ENCODE assay signal across 8 cellular contexts in the genomic region with DNA sequence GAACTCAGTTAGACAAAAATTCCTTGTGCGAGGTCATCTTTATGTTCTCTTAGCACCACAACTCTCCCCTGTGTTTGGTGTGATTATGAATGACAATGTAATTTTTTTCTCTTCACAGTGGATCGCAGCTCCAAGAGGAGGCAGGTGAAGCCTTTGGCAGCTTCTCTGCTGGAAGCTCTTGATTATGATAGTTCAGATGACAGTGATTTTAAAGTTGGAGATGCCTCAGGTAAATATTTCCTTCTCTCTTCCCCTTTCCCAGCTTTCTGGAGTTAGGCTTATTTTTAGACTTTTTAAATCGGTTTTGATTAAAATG. TPM values are rescaled to one million over a fixed set of nuclear protein-coding genes. Genes with fewer than 3 reads are reported as not detected.
DNase-seq lines count a peak whose midpoint lies in the region; ATAC-seq and TF ChIP-seq lines count a peak whose summit lies in the region.

No MANE protein-coding gene starts in this region.

- H3K36me3 Mint-ChIP-seq in CD4-positive, alpha-beta memory T cell = peaks cover 26 to 29% of the 10 kb centered on the region in 2 donors

- intact Hi-C loops in CD4-positive, alpha-beta memory T cell (cut with micrococcal nuclease) = no loop called here

- CTCF ChIA-PET in CD4-positive, alpha-beta memory T cell (lab: Charles Lee; ENCODE audit: partially characterized antibody) = interaction anchor here (2.1 kb wide), 1 partner anchor 34 kb away, joined by 10 read pairs; a partner anchor contains a TSS
- CTCF ChIA-PET in HEK293 (lab: Yijun Ruan, JAX) = no interaction called here

- peak overlapping the region; percentile 82 to 98 (median 92) for H3K27ac Mint-ChIP-seq in CD4-positive, alpha-beta memory T cell

- no peaks in the 10 kb centered on the region for H3K27me3 Mint-ChIP-seq in CD4-positive, alpha-beta memory T cell

- ATAC-seq in HG02642 (IDR thresholded peaks at IDR 0.05; ENCODE audit: poor library complexity, unreplicated experiment) (no peak), HG03159 (IDR thresholded peaks at IDR 0.05; ENCODE audit: unreplicated experiment) (no peak), HG03565 (IDR thresholded peaks at IDR 0.05; ENCODE audit: unreplicated experiment) (no peak)

- no peaks in the 10 kb centered on the region for H3K27me3 ChIP-seq in CD4-positive, alpha-beta memory T cell (ENCODE audit: insufficient read depth, low read length)
- no peaks in the 10 kb centered on the region for H3K27me3 ChIP-seq in WERI-Rb-1 (ENCODE audit: insufficient read depth, low read depth, severe bottlenecking)
- H3K27me3 ChIP-seq in iPS-18a (ENCODE audit: control insufficient read depth, insufficient read depth, low read length) = no peaks in the 10 kb centered on the region
- H3K27me3 ChIP-seq in thymus (ENCODE audit: control insufficient read depth, insufficient read depth) = no peaks in the 10 kb centered on the region

- H3K9ac ChIP-seq in iPS-18a (ENCODE audit: low read length) = peak overlapping the region; percentile 73

- peaks cover 37% of the 10 kb centered on the region for H3K4me1 ChIP-seq in CD4-positive, alpha-beta memory T cell (ENCODE audit: insufficient read depth, low read length)
- H3K4me1 ChIP-seq in HEK293 (ENCODE audit: control insufficient read depth, insufficient read depth, low read length) (no peaks in the 10 kb centered on the region), iPS-18a (ENCODE audit: control insufficient read depth, low read depth, low read length) (peaks cover 25% of the 10 kb centered on the region), thymus (ENCODE audit: control insufficient read depth, insufficient read depth, low read length) (no peaks in the 10 kb centered on the region)

- POLR2A ChIA-PET in CD4-positive, alpha-beta memory T cell (lab: Charles Lee; ENCODE audit: partially characterized antibody) = interaction anchor here (2.5 kb wide), 1 partner anchor 34 kb away, joined by 92 read pairs; a partner anchor contains a TSS
- POLR2A ChIA-PET in HEK293 (lab: Yijun Ruan, JAX) = no interaction called here

- H3K4me3 Mint-ChIP-seq in CD4-positive, alpha-beta memory T cell = peak overlapping the region; percentile 85 to 97 (median 93)

- H3K36me3 ChIP-seq in CD4-positive, alpha-beta memory T cell (ENCODE audit: insufficient read depth, low read length) = no peaks in the 10 kb centered on the region
- H3K36me3 ChIP-seq in HEK293 (ENCODE audit: control insufficient read depth in 2 of 2, insufficient read depth in 1 of 2, low read length in 2 of 2) (peaks cover 0 to 6% of the 10 kb centered on the region in 2 experiments; a peak in 2 of 3 replicates), WERI-Rb-1 (peaks cover 26% of the 10 kb centered on the region), iPS-18a (ENCODE audit: control insufficient read depth, low read depth, low read length) (no peaks in the 10 kb centered on the region), thymus (ENCODE audit: control insufficient read depth, insufficient read depth) (no peaks in the 10 kb centered on the region)

- peaks cover 29 to 55% (median 39%) of the 10 kb centered on the region in 4 donors for H3K4me1 Mint-ChIP-seq in CD4-positive, alpha-beta memory T cell

- H3K4me3 ChIP-seq in CD4-positive, alpha-beta memory T cell (ENCODE audit: low read length in 2 of 2) = peak overlapping the region; percentile 81 to 90
- H3K4me3 ChIP-seq in HEK293 (ENCODE audit: low read depth, low read length) (peak overlapping the region; percentile 78), WERI-Rb-1 (ENCODE audit: low read depth, low read length) (peak overlapping the region; percentile 98), iPS-18a (ENCODE audit: low read length) (peak overlapping the region; percentile 69), thymus (ENCODE audit: low read length) (peak overlapping the region; percentile 75)

- TF ChIP-seq CTCF in HEK293 (tag by site-specific recombination; IDR thresholded peaks at IDR 0.05) = no peak
- TF ChIP-seq CTCF in WERI-Rb-1 (IDR thresholded peaks at IDR 0.05; ENCODE audit: low read depth, low read length) = no peak

- no peaks in the 10 kb centered on the region for H3K9me3 ChIP-seq in CD4-positive, alpha-beta memory T cell (ENCODE audit: control insufficient read depth in 1 of 2, low read length in 2 of 2)
- H3K9me3 ChIP-seq in HEK293 (ENCODE audit: control insufficient read depth, insufficient read depth, low read depth, low read length) = no peaks in the 10 kb centered on the region
- no peaks in the 10 kb centered on the region for H3K9me3 ChIP-seq in WERI-Rb-1 (ENCODE audit: severe bottlenecking)
- no peaks in the 10 kb centered on the region for H3K9me3 ChIP-seq in iPS-18a (ENCODE audit: control insufficient read depth, low read depth, low read length)
- H3K9me3 ChIP-seq in thymus (ENCODE audit: control insufficient read depth) = no peaks in the 10 kb centered on the region

- DNase-seq in CD4-positive, alpha-beta memory T cell = peak in 2 of 5 donors; percentile 2 to 5
- no peak for DNase-seq in WERI-Rb-1

- WGBS in thymus = 34% methylated on average over 3 of the region's 3 CpGs

- H3K27ac ChIP-seq in CD4-positive, alpha-beta memory T cell (ENCODE audit: low read depth, low read length) = peak overlapping the region; percentile 63
- H3K27ac ChIP-seq in HEK293 (ENCODE audit: extremely low read depth, low read depth, low read length) = no peak overlapping the region; the same call in 1 of the 2 replicates
- peak overlapping the region; percentile 88 for H3K27ac ChIP-seq in WERI-Rb-1
- H3K27ac ChIP-seq in iPS-18a (ENCODE audit: low read length) = peak overlapping the region; percentile 1
- no peak overlapping the region for H3K27ac ChIP-seq in thymus (ENCODE audit: low read depth)

- H3K9me3 Mint-ChIP-seq in CD4-positive, alpha-beta memory T cell = no peaks in the 10 kb centered on the region

TF ChIP-seq in HEK293, 187 proteins besides CTCF, POLR2A, EP300 and RAD21:
- TF ChIP-seq, protein P1, sequence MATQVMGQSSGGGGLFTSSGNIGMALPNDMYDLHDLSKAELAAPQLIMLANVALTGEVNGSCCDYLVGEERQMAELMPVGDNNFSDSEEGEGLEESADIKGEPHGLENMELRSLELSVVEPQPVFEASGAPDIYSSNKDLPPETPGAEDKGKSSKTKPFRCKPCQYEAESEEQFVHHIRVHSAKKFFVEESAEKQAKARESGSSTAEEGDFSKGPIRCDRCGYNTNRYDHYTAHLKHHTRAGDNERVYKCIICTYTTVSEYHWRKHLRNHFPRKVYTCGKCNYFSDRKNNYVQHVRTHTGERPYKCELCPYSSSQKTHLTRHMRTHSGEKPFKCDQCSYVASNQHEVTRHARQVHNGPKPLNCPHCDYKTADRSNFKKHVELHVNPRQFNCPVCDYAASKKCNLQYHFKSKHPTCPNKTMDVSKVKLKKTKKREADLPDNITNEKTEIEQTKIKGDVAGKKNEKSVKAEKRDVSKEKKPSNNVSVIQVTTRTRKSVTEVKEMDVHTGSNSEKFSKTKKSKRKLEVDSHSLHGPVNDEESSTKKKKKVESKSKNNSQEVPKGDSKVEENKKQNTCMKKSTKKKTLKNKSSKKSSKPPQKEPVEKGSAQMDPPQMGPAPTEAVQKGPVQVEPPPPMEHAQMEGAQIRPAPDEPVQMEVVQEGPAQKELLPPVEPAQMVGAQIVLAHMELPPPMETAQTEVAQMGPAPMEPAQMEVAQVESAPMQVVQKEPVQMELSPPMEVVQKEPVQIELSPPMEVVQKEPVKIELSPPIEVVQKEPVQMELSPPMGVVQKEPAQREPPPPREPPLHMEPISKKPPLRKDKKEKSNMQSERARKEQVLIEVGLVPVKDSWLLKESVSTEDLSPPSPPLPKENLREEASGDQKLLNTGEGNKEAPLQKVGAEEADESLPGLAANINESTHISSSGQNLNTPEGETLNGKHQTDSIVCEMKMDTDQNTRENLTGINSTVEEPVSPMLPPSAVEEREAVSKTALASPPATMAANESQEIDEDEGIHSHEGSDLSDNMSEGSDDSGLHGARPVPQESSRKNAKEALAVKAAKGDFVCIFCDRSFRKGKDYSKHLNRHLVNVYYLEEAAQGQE (tag by site-specific recombination; IDR thresholded peaks at IDR 0.05) = peak; percentile 46
- TF ChIP-seq PRDM1 (tag by site-specific recombination; IDR thresholded peaks at IDR 0.05) (peak; percentile 53; the same call in 1 of the 2 replicates), ZNF335 (tag by site-specific recombination; conservative IDR thresholded peaks at IDR 0.05) (peak; percentile 46; the same call in 1 of the 2 replicates), ZFP41 (tag by site-specific recombination; IDR thresholded peaks at IDR 0.05; ENCODE audit: borderline replicate concordance) (no peak)
TF ChIP-seq in HEK293: peak in this region for 3.

RNA-seq across cellular contexts. Expression of gene PHF14, which starts 1.0 kb away (rescaled TPM):
- total RNA-seq in CD4-positive, alpha-beta memory T cell = 10 to 100 TPM; 32.2 to 34.0 TPM
- 10 to 100 TPM in 1 of 2 donors, 1 to 10 TPM in 1; 6.7 to 13.1 TPM for polyA plus RNA-seq in CD4-positive, alpha-beta memory T cell
- polyA plus RNA-seq in thymus = 48.2 TPM

Comparison
In these comparisons a context has a peak if more than half of its experiments do, and no peak if none do; other contexts are left out.
1. H3K27ac ChIP-seq: peak in CD4-positive, alpha-beta memory T cell (single experiment), WERI-Rb-1 (single experiment) and iPS-18a (single experiment); none in HEK293 (single experiment) and thymus (single experiment).
2. Peak in every context shown above with its lines, with median percentiles within 50 percentile points of each other: H3K4me3 ChIP-seq.